28 cellular contexts compared by ENCODE assay signal in the genomic region with DNA sequence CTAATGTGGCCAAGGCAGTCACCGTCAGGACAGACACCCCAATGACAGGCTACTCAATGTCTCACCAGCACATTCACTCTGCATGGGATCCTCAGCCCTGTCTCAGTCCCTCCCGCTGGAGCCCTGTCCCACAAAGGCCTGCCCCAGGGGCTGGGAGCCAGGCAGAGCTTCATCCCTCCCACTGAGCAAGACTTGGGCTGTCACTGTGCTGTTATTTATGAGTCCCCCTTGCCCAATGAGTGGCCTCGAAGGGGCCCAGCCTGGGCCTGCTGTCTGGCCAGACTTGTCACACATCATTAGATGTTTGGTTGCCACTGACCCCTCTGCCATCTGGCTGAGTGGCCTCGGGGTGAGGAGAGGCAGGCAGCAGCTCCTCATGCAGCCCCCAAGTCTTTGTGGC.
"Had no signal": no experiment of that assay in that cellular context is flagged by ENCODE, and none has a peak within 500 bp of the region (broad histone marks: within the 10 kb centered on the region; RNA-seq: fewer than 3 reads in every experiment).

No MANE protein-coding gene starts in this region.

- H3K27ac ChIP-seq: body of pancreas, gastrocnemius medialis, neutrophil, sigmoid colon, stomach, thyroid gland, upper lobe of left lung had no signal

- H3K4me1 ChIP-seq: gastrocnemius medialis, sigmoid colon, thyroid gland, upper lobe of left lung had no signal

- DNase-seq: activated CD4-positive, alpha-beta T cell treated with anti-CD3 and anti-CD28 coated beads for 1 hour; activated CD4-positive, alpha-beta T cell treated with anti-CD3 and anti-CD28 coated beads, Interleukin-2, amount 10 ng/mL, durations not matched to agents 7 days and 5 days; activated CD8-positive, alpha-beta T cell treated with anti-CD3 and anti-CD28 coated beads for 36 hours; activated naive CD4-positive, alpha-beta T cell; activated T-cell treated with anti-CD3 and anti-CD28 coated beads, Interleukin-2, amount 50 U/mL, for 48 hours; aorta; body of pancreas; dermis blood vessel endothelial cell; effector CD8-positive, alpha-beta T cell; erythroblast; gastrocnemius medialis; glutamatergic neuron; kidney; left colon; midbrain; naive thymus-derived CD4-positive, alpha-beta T cell; sigmoid colon; stimulated activated CD4-positive, alpha-beta T cell treated with anti-CD3 and anti-CD28 coated beads, Interleukin-1b, Interleukin-23, amount 100 ng/mL, for 48 hours; stimulated activated CD4-positive, alpha-beta T cell treated with anti-CD3 and anti-CD28 coated beads, Interleukin-4, amount 100 ng/mL, for 4 hours; stimulated activated CD8-positive, alpha-beta memory T cell treated with anti-CD3 and anti-CD28 coated beads, Interleukin-4, amount 100 ng/mL, for 48 hours; stimulated activated naive B cell treated with anti-CD40 and anti-IgM and Interleukin-4, amounts not matched to agents 10 μg/mL and 1 μg/mL and 100 μg/mL, for 72 hours; stomach; T-helper 17 cell; T1000; thyroid gland had no signal

- H3K9me3 ChIP-seq: body of pancreas, gastrocnemius medialis, neutrophil, sigmoid colon, stomach, thyroid gland, upper lobe of left lung had no signal

- H3K4me3 ChIP-seq: body of pancreas, gastrocnemius medialis, sigmoid colon, smooth muscle cell, stomach, thyroid gland, upper lobe of left lung had no signal

- H3K27me3 ChIP-seq: sigmoid colon, thyroid gland, upper lobe of left lung had no signal

- ATAC-seq: activated CD8-positive, alpha-beta T cell treated with anti-CD3 and anti-CD28 coated beads for 36 hours; body of pancreas; gastrocnemius medialis; left colon; naive thymus-derived CD4-positive, alpha-beta T cell; stimulated activated naive B cell treated with anti-CD40 and anti-IgM and Interleukin-4, amounts not matched to agents 10 μg/mL and 1 μg/mL and 100 μg/mL, for 72 hours; T-helper 17 cell had no signal

- H3K36me3 ChIP-seq: gastrocnemius medialis, neutrophil, sigmoid colon, stomach, thyroid gland, upper lobe of left lung had no signal

- H3K4me2 ChIP-seq: smooth muscle cell had no signal
